In the genomic region with DNA sequence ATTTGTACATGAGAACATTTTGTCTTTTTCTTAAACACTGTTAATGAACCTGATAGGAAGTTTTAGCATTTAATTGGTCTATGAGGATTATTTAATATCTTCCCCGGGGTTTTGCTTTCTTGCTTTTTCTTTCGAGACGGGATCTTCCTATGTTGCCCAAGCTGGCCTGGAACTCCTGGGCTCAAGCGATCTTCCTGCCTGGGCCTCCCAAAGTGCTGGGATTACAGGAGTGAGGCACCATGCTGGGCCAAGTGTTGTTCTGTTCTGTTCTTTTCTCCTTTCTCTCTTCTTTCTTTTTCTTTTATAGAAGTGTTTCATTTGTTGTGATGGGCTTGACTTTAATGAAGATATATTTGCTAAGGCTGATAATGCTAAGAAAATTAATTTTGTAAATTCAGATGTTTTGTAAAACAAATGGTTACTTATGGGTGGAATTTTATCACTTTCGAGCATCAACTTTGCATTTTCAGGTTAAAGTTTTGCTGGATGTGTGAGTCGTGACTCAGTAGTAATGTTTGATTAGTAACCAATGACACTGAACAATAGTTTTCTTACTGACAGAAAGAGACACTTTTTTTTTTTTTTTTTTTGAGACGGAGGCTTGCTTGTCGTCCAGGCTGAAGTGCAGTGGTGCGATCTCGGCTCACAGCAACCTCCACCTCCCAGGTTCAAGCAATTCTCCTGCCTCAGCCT, we compare ENCODE assay signal across 7 cellular contexts. TPM values are rescaled to one million over a fixed set of nuclear protein-coding genes. Genes with fewer than 3 reads are reported as not detected.
DNase-seq lines count a peak whose midpoint lies in the region; ATAC-seq and TF ChIP-seq lines count a peak whose summit lies in the region.

No MANE protein-coding gene starts in this region.

- CTCF ChIA-PET in T-cell (lab: Charles Lee), result interaction anchor here in 1 of 2 donors (0.7 kb wide), 2 partner anchors 72 to 517 kb away, joined by 3 to 4 read pairs; no protein-coding TSS in a partner anchor

- no peak for ATAC-seq in T-cell (replicated peaks in 1 of 4)
- no peak for ATAC-seq in HG03521 (IDR thresholded peaks at IDR 0.05; ENCODE audit: unreplicated experiment)

- H3K4me3 Mint-ChIP-seq in T-cell, result peak overlapping the region; percentile 86 to 94 (median 91)

- no peaks in the 10 kb centered on the region for H3K9me3 ChIP-seq in HAP-1
- no peaks in the 10 kb centered on the region for H3K9me3 ChIP-seq in spleen

- H3K4me3 ChIP-seq in HAP-1, result peak overlapping the region; percentile 86
- peak overlapping the region; percentile 84 for H3K4me3 ChIP-seq in fibroblast of villous mesenchyme (ENCODE audit: low read depth, low read length)
- H3K4me3 ChIP-seq in spleen, result peak overlapping the region; percentile 29 to 99 (median 97)

- WGBS in spleen, 5 donors, result 34 to 59% (median 46%) methylated on average over 10 of the region's 10 CpGs

- DNase-seq in HAP-1 (ENCODE audit: low spot score in 2 of 2) (peak in 1 of 2 experiments; percentile 47), T-cell (no peak), fibroblast of villous mesenchyme (ENCODE audit: low read depth) (no peak), spleen (no peak), ecto neural progenitor cell (ENCODE audit: low spot score) (no peak)
- DNase-seq in effector CD4-positive, alpha-beta T cell, result no peak

- no peaks in the 10 kb centered on the region for H3K27me3 ChIP-seq in HAP-1 (ENCODE audit: low read depth)
- no peaks in the 10 kb centered on the region for H3K27me3 ChIP-seq in spleen (replicated peaks in 1 of 7)

- intact Hi-C loops in spleen (cut with DNase I; ENCODE audit: low total_unique reads), result no loop called here

- H3K36me3 ChIP-seq in HAP-1 (replicated peaks) (no peaks in the 10 kb centered on the region), spleen (peaks cover 0 to 8% (median 0%) of the 10 kb centered on the region in 6 donors)

- peak overlapping the region in 6 of 8 donors; percentile 36 to 100 (median 99) for H3K27ac ChIP-seq in spleen

- no peaks in the 10 kb centered on the region for H3K9me3 Mint-ChIP-seq in T-cell

- no peak for TF ChIP-seq POLR2A in spleen (IDR thresholded peaks at IDR 0.05)

- H3K27me3 Mint-ChIP-seq in T-cell, result no peaks in the 10 kb centered on the region

- H3K4me1 Mint-ChIP-seq in T-cell, result peaks cover 62 to 70% (median 67%) of the 10 kb centered on the region in 3 donors

- H3K27ac Mint-ChIP-seq in T-cell, result peak overlapping the region; percentile 90 to 94

- peaks cover 3% of the 10 kb centered on the region for H3K36me3 Mint-ChIP-seq in T-cell

- in situ Hi-C loops in HAP-1 (cut with MboI; ENCODE audit: low sequenced_read_pairs), result no loop called here

- TF ChIP-seq CTCF in fibroblast of villous mesenchyme (IDR thresholded peaks at IDR 0.05; ENCODE audit: insufficient read depth, low read depth, low read length) (no peak), spleen (IDR thresholded peaks at IDR 0.05 in 8 of 11, conservative IDR thresholded peaks at IDR 0.05 in 3 of 11) (no peak)

- H3K4me1 ChIP-seq in HAP-1 (peaks cover 10% of the 10 kb centered on the region), spleen (peaks cover 31 to 80% (median 59%) of the 10 kb centered on the region in 6 donors)

- POLR2A ChIA-PET in T-cell (lab: Charles Lee), result interaction anchor here (0.6 to 0.7 kb wide), 2 partner anchors 21 to 590 kb away, joined by 3 to 4 read pairs; no protein-coding TSS in a partner anchor

RNA-seq across cellular contexts. Expression of a gene that starts 2.2 kb away (rescaled TPM):
- total RNA-seq in T-cell (10 to 100 TPM; 62.9 to 79.6 (median 69.3) TPM), fibroblast of villous mesenchyme (19.0 and 19.9 TPM in 2 replicates), spleen (10 to 100 TPM; 56.5 to 85.8 (median 78.0) TPM)
- 10 to 100 TPM; 18.4 to 30.2 (median 23.5) TPM for polyA plus RNA-seq in spleen

RNA-seq across cellular contexts. Expression of a gene that starts 40.2 kb away (rescaled TPM):
- total RNA-seq in T-cell (under 1 TPM; 0.13 to 0.48 (median 0.26) TPM), fibroblast of villous mesenchyme (not detected in 2 replicates), spleen (10 to 100 TPM in 1 of 7 donors, 1 to 10 TPM in 6; 2.4 to 10.1 (median 6.0) TPM)
- 1 to 10 TPM; 1.0 to 2.1 (median 1.9) TPM for polyA plus RNA-seq in spleen
